ENCODE assay signal across 11 cellular contexts in genomic region chr7:150329331-150330106, GRCh38. TPM values are rescaled to one million over a fixed set of nuclear protein-coding genes. Genes with fewer than 3 reads are reported as not detected.
DNase-seq lines count a peak whose midpoint lies in the region; ATAC-seq lines count a peak whose summit lies in the region.
"Had no signal": no experiment of that assay in that cellular context is flagged by ENCODE, and none has a peak within 500 bp of the region (broad histone marks: within the 10 kb centered on the region; RNA-seq: fewer than 3 reads in every experiment).

No MANE protein-coding gene starts in this region.

- H3K27me3 ChIP-seq in MG63: no peaks in the 10 kb centered on the region
- H3K27me3 ChIP-seq in naive thymus-derived CD4-positive, alpha-beta T cell (ENCODE audit: control insufficient read depth in 2 of 2, insufficient read depth in 2 of 2, low read length in 2 of 2): no peaks in the 10 kb centered on the region
- H3K27me3 ChIP-seq: stomach had no signal

- ATAC-seq in naive thymus-derived CD4-positive, alpha-beta T cell: no peak

- H3K36me3 ChIP-seq in MG63: no peaks in the 10 kb centered on the region
- H3K36me3 ChIP-seq in naive thymus-derived CD4-positive, alpha-beta T cell (ENCODE audit: control insufficient read depth in 2 of 3, insufficient read depth in 3 of 3, low read length in 3 of 3): peaks cover 0 to 48% (median 0%) of the 10 kb centered on the region in 3 experiments

- H3K9me3 ChIP-seq in MG63: no peaks in the 10 kb centered on the region
- no peaks in the 10 kb centered on the region for H3K9me3 ChIP-seq in naive thymus-derived CD4-positive, alpha-beta T cell (ENCODE audit: control insufficient read depth in 2 of 3, low read length in 3 of 3)
- H3K9me3 ChIP-seq: stomach had no signal

- CTCF ChIA-PET in naive thymus-derived CD4-positive, alpha-beta T cell (lab: Charles Lee): no interaction called here

- peak overlapping the region in 1 of 9 donors; percentile 24 for H3K27ac Mint-ChIP-seq in naive thymus-derived CD4-positive, alpha-beta T cell

- in situ Hi-C loops in ACHN (cut with HindIII; ENCODE audit: low pct_ligation_motif_present, low pct_unique_long_range_greater_than_20kb, low sequenced_read_pairs): no loop called here

- no peak overlapping the region for H3K27ac ChIP-seq in naive thymus-derived CD4-positive, alpha-beta T cell (ENCODE audit: low read depth, low read length)
- H3K27ac ChIP-seq: SK-N-MC, stomach had no signal

- POLR2A ChIA-PET in naive thymus-derived CD4-positive, alpha-beta T cell (lab: Charles Lee): no interaction called here

- H3K4me1 Mint-ChIP-seq in naive thymus-derived CD4-positive, alpha-beta T cell: peaks cover 9 to 22% (median 12%) of the 10 kb centered on the region in 7 donors

- DNase-seq in MG63: peak; percentile 60
- DNase-seq in medulla oblongata (ENCODE audit: extremely low spot score): peak; percentile 52
- no peak for DNase-seq in naive thymus-derived CD4-positive, alpha-beta T cell
- DNase-seq in ACHN: no peak
- DNase-seq: AML-193; erythroblast; NCI-H1105 treated with DMSO at 0.1 percent for 48 hours; stimulated activated CD4-positive, alpha-beta T cell treated with anti-CD3 and anti-CD28 coated beads, Interleukin-2, amount 100 ng/mL, for 24 hours; stomach had no signal

- intact Hi-C loops in naive thymus-derived CD4-positive, alpha-beta T cell (cut with micrococcal nuclease): no loop called here

- peaks cover 0 to 3% of the 10 kb centered on the region in 2 donors for H3K4me1 ChIP-seq in naive thymus-derived CD4-positive, alpha-beta T cell (ENCODE audit: control insufficient read depth in 2 of 2, insufficient read depth in 2 of 2, low read length in 2 of 2)

- H3K4me3 ChIP-seq in MG63: no peak overlapping the region
- no peak overlapping the region for H3K4me3 ChIP-seq in naive thymus-derived CD4-positive, alpha-beta T cell (ENCODE audit: low read length)
- H3K4me3 ChIP-seq: SK-N-MC, stomach had no signal

- no peaks in the 10 kb centered on the region for H3K27me3 Mint-ChIP-seq in naive thymus-derived CD4-positive, alpha-beta T cell

- peaks cover 0 to 1% (median 0%) of the 10 kb centered on the region in 11 donors for H3K9me3 Mint-ChIP-seq in naive thymus-derived CD4-positive, alpha-beta T cell

- H3K4me3 Mint-ChIP-seq in naive thymus-derived CD4-positive, alpha-beta T cell: no peak overlapping the region

- H3K36me3 Mint-ChIP-seq in naive thymus-derived CD4-positive, alpha-beta T cell: peaks cover 10 to 40% (median 17%) of the 10 kb centered on the region in 5 donors

RNA-seq across cellular contexts. Expression of gene ACTR3C, which starts 6.2 kb away (rescaled TPM):
- total RNA-seq in MG63 (2014; rRNA removed; shearing (Covaris generic); ENCODE audit: low replicate concordance): not detected in 2 replicates
- total RNA-seq in naive thymus-derived CD4-positive, alpha-beta T cell: 10 to 100 TPM in 3 of 5 experiments, 1 to 10 TPM in 2; 7.0 to 13.2 (median 10.6) TPM
- polyA plus RNA-seq in naive thymus-derived CD4-positive, alpha-beta T cell: 1 to 10 TPM; 4.8 to 6.2 TPM

RNA-seq across cellular contexts. Expression of gene LRRC61, which starts 6.4 kb away (rescaled TPM):
- total RNA-seq in MG63 (2014; rRNA removed; shearing (Covaris generic); ENCODE audit: low replicate concordance): not detected in 2 replicates
- total RNA-seq in naive thymus-derived CD4-positive, alpha-beta T cell: 10 to 100 TPM in 3 of 5 experiments, 1 to 10 TPM in 2; 8.3 to 30.0 (median 11.5) TPM
- 10 to 100 TPM; 18.2 to 21.6 TPM for polyA plus RNA-seq in naive thymus-derived CD4-positive, alpha-beta T cell

RNA-seq across cellular contexts. Expression of gene RARRES2, which starts 11.9 kb away (rescaled TPM):
- total RNA-seq in MG63 (2014; rRNA removed; shearing (Covaris generic); ENCODE audit: low replicate concordance): not detected in 2 replicates
- under 1 TPM in 1 of 5 experiments, not detected in 4; 0.38 TPM for total RNA-seq in naive thymus-derived CD4-positive, alpha-beta T cell
- polyA plus RNA-seq in naive thymus-derived CD4-positive, alpha-beta T cell: not detected
- polyA plus RNA-seq: keratinocyte had no signal

RNA-seq across cellular contexts. Expression of gene REPIN1, which starts 39.1 kb away (rescaled TPM):
- total RNA-seq in MG63 (2014; rRNA removed; shearing (Covaris generic); ENCODE audit: low replicate concordance): 43.6 and 64.7 TPM in 2 replicates
- total RNA-seq in naive thymus-derived CD4-positive, alpha-beta T cell: 100 to 1,000 TPM in 1 of 5 experiments, 10 to 100 TPM in 4; 68.5 to 103 (median 79.7) TPM
- polyA plus RNA-seq in naive thymus-derived CD4-positive, alpha-beta T cell: 10 to 100 TPM; 46.7 to 77.0 TPM

RNA-seq across cellular contexts. Expression of gene ZNF775, which starts 49.6 kb away (rescaled TPM):
- 4.0 and 13.9 TPM in 2 replicates for total RNA-seq in MG63 (2014; rRNA removed; shearing (Covaris generic); ENCODE audit: low replicate concordance)
- 1 to 10 TPM; 1.1 to 5.7 (median 4.3) TPM for total RNA-seq in naive thymus-derived CD4-positive, alpha-beta T cell
- polyA plus RNA-seq in naive thymus-derived CD4-positive, alpha-beta T cell: 1 to 10 TPM; 3.3 to 7.4 TPM

Comparison
In these comparisons a context has a peak if more than half of its experiments do, and no peak if none do; other contexts are left out.
1. DNase-seq: peak in MG63 (single experiment) and medulla oblongata (single experiment); none in naive thymus-derived CD4-positive, alpha-beta T cell (0 of 9) and ACHN (single experiment).